In the genomic region with DNA sequence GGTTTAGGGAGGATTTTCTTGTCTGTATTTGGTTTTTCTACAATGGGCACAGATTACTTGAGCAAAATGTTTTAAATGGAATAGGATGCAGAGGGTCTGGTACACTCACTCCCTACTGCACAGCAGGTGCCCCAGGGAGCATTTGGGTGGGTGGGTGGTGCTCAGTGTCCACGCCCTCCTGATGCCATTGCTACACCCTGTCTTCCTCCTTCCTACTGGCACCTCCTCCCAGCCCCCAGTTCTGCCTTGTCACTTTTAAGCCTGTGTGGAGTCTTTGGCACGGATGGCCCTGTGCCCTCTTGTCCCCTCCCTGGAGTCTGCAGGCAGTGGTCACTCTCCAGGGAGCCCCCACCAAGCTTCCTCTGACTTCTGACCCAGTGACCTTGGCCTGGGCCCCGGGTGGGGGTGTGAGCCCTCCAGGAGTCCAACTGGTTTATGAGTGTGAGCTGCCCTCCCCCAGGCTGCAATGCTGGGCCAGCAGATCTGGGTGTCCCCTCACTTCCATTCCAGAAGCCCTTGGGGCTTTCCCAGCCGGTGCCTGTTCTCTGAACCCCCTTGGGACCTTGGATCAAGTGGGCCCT, we compare ENCODE assay signal across 1 cellular context.
TF ChIP-seq lines count a peak whose summit lies in the region.

No MANE protein-coding gene starts in this region.

TF ChIP-seq in WTC11, 78 proteins besides CTCF, POLR2A, EP300 and RAD21 (continued from another document):
- no peak for TF ChIP-seq JUN (CRISPR knock-in tag; IDR thresholded peaks at IDR 0.05)
- TF ChIP-seq CREB1 (CRISPR knock-in tag; IDR thresholded peaks at IDR 0.05): no peak
- TF ChIP-seq, protein P1, sequence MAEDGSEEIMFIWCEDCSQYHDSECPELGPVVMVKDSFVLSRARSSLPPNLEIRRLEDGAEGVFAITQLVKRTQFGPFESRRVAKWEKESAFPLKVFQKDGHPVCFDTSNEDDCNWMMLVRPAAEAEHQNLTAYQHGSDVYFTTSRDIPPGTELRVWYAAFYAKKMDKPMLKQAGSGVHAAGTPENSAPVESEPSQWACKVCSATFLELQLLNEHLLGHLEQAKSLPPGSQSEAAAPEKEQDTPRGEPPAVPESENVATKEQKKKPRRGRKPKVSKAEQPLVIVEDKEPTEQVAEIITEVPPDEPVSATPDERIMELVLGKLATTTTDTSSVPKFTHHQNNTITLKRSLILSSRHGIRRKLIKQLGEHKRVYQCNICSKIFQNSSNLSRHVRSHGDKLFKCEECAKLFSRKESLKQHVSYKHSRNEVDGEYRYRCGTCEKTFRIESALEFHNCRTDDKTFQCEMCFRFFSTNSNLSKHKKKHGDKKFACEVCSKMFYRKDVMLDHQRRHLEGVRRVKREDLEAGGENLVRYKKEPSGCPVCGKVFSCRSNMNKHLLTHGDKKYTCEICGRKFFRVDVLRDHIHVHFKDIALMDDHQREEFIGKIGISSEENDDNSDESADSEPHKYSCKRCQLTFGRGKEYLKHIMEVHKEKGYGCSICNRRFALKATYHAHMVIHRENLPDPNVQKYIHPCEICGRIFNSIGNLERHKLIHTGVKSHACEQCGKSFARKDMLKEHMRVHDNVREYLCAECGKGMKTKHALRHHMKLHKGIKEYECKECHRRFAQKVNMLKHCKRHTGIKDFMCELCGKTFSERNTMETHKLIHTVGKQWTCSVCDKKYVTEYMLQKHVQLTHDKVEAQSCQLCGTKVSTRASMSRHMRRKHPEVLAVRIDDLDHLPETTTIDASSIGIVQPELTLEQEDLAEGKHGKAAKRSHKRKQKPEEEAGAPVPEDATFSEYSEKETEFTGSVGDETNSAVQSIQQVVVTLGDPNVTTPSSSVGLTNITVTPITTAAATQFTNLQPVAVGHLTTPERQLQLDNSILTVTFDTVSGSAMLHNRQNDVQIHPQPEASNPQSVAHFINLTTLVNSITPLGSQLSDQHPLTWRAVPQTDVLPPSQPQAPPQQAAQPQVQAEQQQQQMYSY (CRISPR knock-in tag; IDR thresholded peaks at IDR 0.05): no peak
- no peak for TF ChIP-seq GRHL2 (CRISPR knock-in tag; IDR thresholded peaks at IDR 0.05; ENCODE audit: insufficient replicate concordance, severe bottlenecking)
- TF ChIP-seq, protein P2, sequence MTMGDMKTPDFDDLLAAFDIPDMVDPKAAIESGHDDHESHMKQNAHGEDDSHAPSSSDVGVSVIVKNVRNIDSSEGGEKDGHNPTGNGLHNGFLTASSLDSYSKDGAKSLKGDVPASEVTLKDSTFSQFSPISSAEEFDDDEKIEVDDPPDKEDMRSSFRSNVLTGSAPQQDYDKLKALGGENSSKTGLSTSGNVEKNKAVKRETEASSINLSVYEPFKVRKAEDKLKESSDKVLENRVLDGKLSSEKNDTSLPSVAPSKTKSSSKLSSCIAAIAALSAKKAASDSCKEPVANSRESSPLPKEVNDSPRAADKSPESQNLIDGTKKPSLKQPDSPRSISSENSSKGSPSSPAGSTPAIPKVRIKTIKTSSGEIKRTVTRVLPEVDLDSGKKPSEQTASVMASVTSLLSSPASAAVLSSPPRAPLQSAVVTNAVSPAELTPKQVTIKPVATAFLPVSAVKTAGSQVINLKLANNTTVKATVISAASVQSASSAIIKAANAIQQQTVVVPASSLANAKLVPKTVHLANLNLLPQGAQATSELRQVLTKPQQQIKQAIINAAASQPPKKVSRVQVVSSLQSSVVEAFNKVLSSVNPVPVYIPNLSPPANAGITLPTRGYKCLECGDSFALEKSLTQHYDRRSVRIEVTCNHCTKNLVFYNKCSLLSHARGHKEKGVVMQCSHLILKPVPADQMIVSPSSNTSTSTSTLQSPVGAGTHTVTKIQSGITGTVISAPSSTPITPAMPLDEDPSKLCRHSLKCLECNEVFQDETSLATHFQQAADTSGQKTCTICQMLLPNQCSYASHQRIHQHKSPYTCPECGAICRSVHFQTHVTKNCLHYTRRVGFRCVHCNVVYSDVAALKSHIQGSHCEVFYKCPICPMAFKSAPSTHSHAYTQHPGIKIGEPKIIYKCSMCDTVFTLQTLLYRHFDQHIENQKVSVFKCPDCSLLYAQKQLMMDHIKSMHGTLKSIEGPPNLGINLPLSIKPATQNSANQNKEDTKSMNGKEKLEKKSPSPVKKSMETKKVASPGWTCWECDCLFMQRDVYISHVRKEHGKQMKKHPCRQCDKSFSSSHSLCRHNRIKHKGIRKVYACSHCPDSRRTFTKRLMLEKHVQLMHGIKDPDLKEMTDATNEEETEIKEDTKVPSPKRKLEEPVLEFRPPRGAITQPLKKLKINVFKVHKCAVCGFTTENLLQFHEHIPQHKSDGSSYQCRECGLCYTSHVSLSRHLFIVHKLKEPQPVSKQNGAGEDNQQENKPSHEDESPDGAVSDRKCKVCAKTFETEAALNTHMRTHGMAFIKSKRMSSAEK (CRISPR knock-in tag; IDR thresholded peaks at IDR 0.05; ENCODE audit: borderline replicate concordance): no peak
- TF ChIP-seq ZNF671 (CRISPR knock-in tag; IDR thresholded peaks at IDR 0.05): no peak
- no peak for TF ChIP-seq ZBTB21 (CRISPR knock-in tag; IDR thresholded peaks at IDR 0.05; ENCODE audit: borderline replicate concordance)
- no peak for TF ChIP-seq FOXP1 (CRISPR knock-in tag; IDR thresholded peaks at IDR 0.05; ENCODE audit: borderline replicate concordance)
- no peak for TF ChIP-seq FOXJ3 (CRISPR knock-in tag; IDR thresholded peaks at IDR 0.05; ENCODE audit: borderline replicate concordance)
